ENCODE assay signal across 8 cellular contexts in genomic region chr1:27858072-27858948, GRCh38. TPM values are rescaled to one million over a fixed set of nuclear protein-coding genes. Genes with fewer than 3 reads are reported as not detected.
DNase-seq lines count a peak whose midpoint lies in the region; ATAC-seq and TF ChIP-seq lines count a peak whose summit lies in the region.

No MANE protein-coding gene starts in this region.

- no peak overlapping the region for H3K27ac Mint-ChIP-seq in activated naive CD8-positive, alpha-beta T cell treated with anti-CD3 and anti-CD28 coated beads for 36 hours

- no peak overlapping the region; the same call in 1 of the 2 replicates for H3K9ac ChIP-seq in SU-DHL-6 (ENCODE audit: low read length)

- no peak overlapping the region for H3K4me3 Mint-ChIP-seq in activated naive CD8-positive, alpha-beta T cell treated with anti-CD3 and anti-CD28 coated beads for 36 hours

- TF ChIP-seq POLR2A in prostate gland (IDR thresholded peaks at IDR 0.05) (no peak), uterus (IDR thresholded peaks at IDR 0.05) (no peak)

- no peak overlapping the region for H3K27ac ChIP-seq in SU-DHL-6 (ENCODE audit: low read depth, low read length)
- H3K27ac ChIP-seq in cardiac muscle cell: no peak overlapping the region
- no peak overlapping the region for H3K27ac ChIP-seq in prostate gland
- no peak overlapping the region for H3K27ac ChIP-seq in uterus

- no peaks in the 10 kb centered on the region for H3K27me3 ChIP-seq in SU-DHL-6 (ENCODE audit: low read length)
- no peaks in the 10 kb centered on the region for H3K27me3 ChIP-seq in cardiac muscle cell
- H3K27me3 ChIP-seq in prostate gland (replicated peaks; ENCODE audit: insufficient read depth): no peaks in the 10 kb centered on the region
- no peaks in the 10 kb centered on the region for H3K27me3 ChIP-seq in uterus

- 23% methylated on average over 10 of the region's 10 CpGs for WGBS in prostate gland

- ATAC-seq in GM21717 (IDR thresholded peaks at IDR 0.05; ENCODE audit: unreplicated experiment): peak; percentile 64

- peaks cover 10% of the 10 kb centered on the region for H3K4me1 Mint-ChIP-seq in activated naive CD8-positive, alpha-beta T cell treated with anti-CD3 and anti-CD28 coated beads for 36 hours

- TF ChIP-seq CTCF in SU-DHL-6 (IDR thresholded peaks at IDR 0.05; ENCODE audit: insufficient read depth, low read length, poor library complexity, severe bottlenecking): peak; percentile 94
- TF ChIP-seq CTCF in cardiac muscle cell (IDR thresholded peaks at IDR 0.05; ENCODE audit: low read depth, low read length): peak; percentile 98
- peak; percentile 76 to 95 (median 85) for TF ChIP-seq CTCF in prostate gland (IDR thresholded peaks at IDR 0.05)
- TF ChIP-seq CTCF in uterus (IDR thresholded peaks at IDR 0.05): peak; percentile 82 to 90 (median 86)

- H3K4me1 ChIP-seq in cardiac muscle cell (ENCODE audit: low read depth) (no peaks in the 10 kb centered on the region), prostate gland (replicated peaks) (no peaks in the 10 kb centered on the region), uterus (no peaks in the 10 kb centered on the region)

- H3K36me3 ChIP-seq in SU-DHL-6 (ENCODE audit: low read length): no peaks in the 10 kb centered on the region
- no peaks in the 10 kb centered on the region for H3K36me3 ChIP-seq in cardiac muscle cell
- no peaks in the 10 kb centered on the region for H3K36me3 ChIP-seq in prostate gland
- H3K36me3 ChIP-seq in uterus: no peaks in the 10 kb centered on the region

- no peaks in the 10 kb centered on the region for H3F3A ChIP-seq in SU-DHL-6 (ENCODE audit: insufficient read depth)

- intact Hi-C loops in prostate gland (cut with DNase I) (loop anchor here (5.0 kb wide), 1 partner anchor 119 kb away; no protein-coding TSS in a partner anchor), uterus (cut with DNase I; ENCODE audit: low total_unique reads) (no loop called here)

- H4K20me1 ChIP-seq in SU-DHL-6 (ENCODE audit: low read depth, low read length): no peaks in the 10 kb centered on the region

- no peaks in the 10 kb centered on the region for H3K9me3 Mint-ChIP-seq in activated naive CD8-positive, alpha-beta T cell treated with anti-CD3 and anti-CD28 coated beads for 36 hours

- H3K27me3 Mint-ChIP-seq in activated naive CD8-positive, alpha-beta T cell treated with anti-CD3 and anti-CD28 coated beads for 36 hours: no peaks in the 10 kb centered on the region

- H3K4me2 ChIP-seq in SU-DHL-6 (ENCODE audit: low read depth, low read length, poor library complexity, severe bottlenecking): peak overlapping the region; percentile 10

- peak; percentile 91 for DNase-seq in CD1c-positive myeloid dendritic cell (ENCODE audit: extremely low spot score)
- peak; percentile 80 for DNase-seq in NCI-H1092 treated with DMSO at 0.1 percent for 48 hours (lab: John Stamatoyannopoulos, UW)
- DNase-seq in activated naive CD8-positive, alpha-beta T cell treated with anti-CD3 and anti-CD28 coated beads for 36 hours: peak; percentile 76
- DNase-seq in cardiac muscle cell (ENCODE audit: low read depth in 1 of 2, low spot score in 1 of 2): peak; percentile 81 to 91
- DNase-seq in prostate gland (ENCODE audit: low spot score): peak; percentile 79
- DNase-seq in uterus: peak; percentile 74 to 80

- no peaks in the 10 kb centered on the region for H3K9me2 ChIP-seq in SU-DHL-6 (replicated peaks; ENCODE audit: insufficient read depth, low read length)

- peak overlapping the region; percentile 38 for H2AFZ ChIP-seq in SU-DHL-6 (ENCODE audit: low read depth, low read length, severe bottlenecking)

- no peaks in the 10 kb centered on the region for H3K79me2 ChIP-seq in SU-DHL-6 (ENCODE audit: insufficient read depth, low read length)

- no peaks in the 10 kb centered on the region for H3K9me3 ChIP-seq in SU-DHL-6 (ENCODE audit: insufficient read depth, low read length)
- H3K9me3 ChIP-seq in cardiac muscle cell (ENCODE audit: low read depth): no peaks in the 10 kb centered on the region
- H3K9me3 ChIP-seq in prostate gland: no peaks in the 10 kb centered on the region
- no peaks in the 10 kb centered on the region for H3K9me3 ChIP-seq in uterus

- no peaks in the 10 kb centered on the region for H3K36me3 Mint-ChIP-seq in activated naive CD8-positive, alpha-beta T cell treated with anti-CD3 and anti-CD28 coated beads for 36 hours

- no peak overlapping the region for H3K4me3 ChIP-seq in SU-DHL-6 (ENCODE audit: insufficient read depth, low read length, poor library complexity, severe bottlenecking)
- H3K4me3 ChIP-seq in cardiac muscle cell: no peak overlapping the region
- no peak overlapping the region for H3K4me3 ChIP-seq in prostate gland
- H3K4me3 ChIP-seq in uterus: no peak overlapping the region

RNA-seq across cellular contexts. Expression of gene THEMIS2, which starts 14.0 kb away (rescaled TPM):
- 10 to 100 TPM; 18.9 to 19.6 TPM for total RNA-seq in activated naive CD8-positive, alpha-beta T cell treated with anti-CD3 and anti-CD28 coated beads for 36 hours
- total RNA-seq in cardiac muscle cell (0.92 and 3.1 TPM in 2 replicates), prostate gland (100 to 1,000 TPM in 1 of 2 donors, 1 to 10 TPM in 1; 3.6 to 140 TPM), uterus (10 to 100 TPM in 2 of 4 donors, 1 to 10 TPM in 2; 5.1 to 28.9 (median 15.8) TPM)
- polyA plus RNA-seq in cardiac muscle cell: 0.62 and 1.7 TPM in 2 replicates

RNA-seq across cellular contexts. Expression of gene PPP1R8, which starts 27.7 kb away (rescaled TPM):
- total RNA-seq in activated naive CD8-positive, alpha-beta T cell treated with anti-CD3 and anti-CD28 coated beads for 36 hours: 10 to 100 TPM; 60.0 to 70.5 TPM
- total RNA-seq in cardiac muscle cell (47.1 and 58.7 TPM in 2 replicates), prostate gland (10 to 100 TPM; 37.8 to 64.5 TPM), uterus (10 to 100 TPM; 32.3 to 57.5 (median 43.6) TPM)
- polyA plus RNA-seq in cardiac muscle cell: 13.2 and 13.7 TPM in 2 replicates

RNA-seq across cellular contexts. Expression of gene RPA2, which starts 56.1 kb away (rescaled TPM):
- total RNA-seq in activated naive CD8-positive, alpha-beta T cell treated with anti-CD3 and anti-CD28 coated beads for 36 hours: 100 to 1,000 TPM in 1 of 2 experiments, 10 to 100 TPM in 1; 89.4 to 102 TPM
- 36.2 and 59.5 TPM in 2 replicates for total RNA-seq in cardiac muscle cell
- 64.6 and 110 TPM in 2 replicates for polyA plus RNA-seq in cardiac muscle cell
- 10 to 100 TPM; 52.6 to 60.6 TPM for total RNA-seq in prostate gland
- 10 to 100 TPM in 3 of 4 donors, 1 to 10 TPM in 1; 5.6 to 50.9 (median 34.1) TPM for total RNA-seq in uterus
